1 cellular context compared by ENCODE assay signal in the genomic region with DNA sequence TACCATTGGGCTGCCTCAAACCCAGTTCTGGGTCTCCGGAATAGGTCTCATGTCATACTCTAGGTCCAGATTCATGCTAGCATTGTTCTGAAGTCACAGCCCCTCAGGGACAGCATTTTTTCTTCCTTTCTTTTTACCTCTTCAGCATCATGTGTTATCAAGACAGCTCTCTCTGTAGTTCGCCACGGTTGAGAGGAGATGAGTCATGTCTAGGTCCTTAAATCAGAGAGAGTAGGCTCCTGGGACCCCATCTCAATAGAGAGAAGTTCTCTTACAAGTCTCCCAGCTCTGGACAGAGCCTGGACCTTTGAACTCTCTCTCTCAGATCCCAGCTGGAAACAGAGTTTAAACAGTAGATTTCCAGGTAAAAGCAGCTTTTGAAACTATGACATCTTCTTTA.
TF ChIP-seq lines count a peak whose summit lies in the region.

No MANE protein-coding gene starts in this region.

TF ChIP-seq in GM12878, 131 proteins besides CTCF, POLR2A, EP300 and RAD21:
- TF ChIP-seq, protein P1, sequence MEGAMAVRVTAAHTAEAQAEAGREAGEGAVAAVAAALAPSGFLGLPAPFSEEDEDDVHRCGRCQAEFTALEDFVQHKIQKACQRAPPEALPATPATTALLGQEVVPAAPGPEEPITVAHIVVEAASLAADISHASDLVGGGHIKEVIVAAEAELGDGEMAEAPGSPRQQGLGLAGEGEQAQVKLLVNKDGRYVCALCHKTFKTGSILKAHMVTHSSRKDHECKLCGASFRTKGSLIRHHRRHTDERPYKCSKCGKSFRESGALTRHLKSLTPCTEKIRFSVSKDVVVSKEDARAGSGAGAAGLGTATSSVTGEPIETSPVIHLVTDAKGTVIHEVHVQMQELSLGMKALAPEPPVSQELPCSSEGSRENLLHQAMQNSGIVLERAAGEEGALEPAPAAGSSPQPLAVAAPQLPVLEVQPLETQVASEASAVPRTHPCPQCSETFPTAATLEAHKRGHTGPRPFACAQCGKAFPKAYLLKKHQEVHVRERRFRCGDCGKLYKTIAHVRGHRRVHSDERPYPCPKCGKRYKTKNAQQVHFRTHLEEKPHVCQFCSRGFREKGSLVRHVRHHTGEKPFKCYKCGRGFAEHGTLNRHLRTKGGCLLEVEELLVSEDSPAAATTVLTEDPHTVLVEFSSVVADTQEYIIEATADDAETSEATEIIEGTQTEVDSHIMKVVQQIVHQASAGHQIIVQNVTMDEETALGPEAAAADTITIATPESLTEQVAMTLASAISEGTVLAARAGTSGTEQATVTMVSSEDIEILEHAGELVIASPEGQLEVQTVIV (IDR thresholded peaks at IDR 0.05; ENCODE audit: borderline replicate concordance, partially characterized antibody) = no peak
- TF ChIP-seq HDAC6 (IDR thresholded peaks at IDR 0.05; ENCODE audit: unreplicated experiment) (no peak), TCF12 (IDR thresholded peaks at IDR 0.05; ENCODE audit: low read depth, low read length) (no peak), CHD2 (IDR thresholded peaks at IDR 0.05; ENCODE audit: borderline replicate concordance, low read depth, low read length) (no peak), MEF2B (IDR thresholded peaks at IDR 0.05; ENCODE audit: partially characterized antibody, poor library complexity, severe bottlenecking) (no peak), POLR2AphosphoS2 (IDR thresholded peaks at IDR 0.05; ENCODE audit: low read depth, low read length) (no peak), SMARCA5 (IDR thresholded peaks at IDR 0.05) (no peak), SMAD1 (IDR thresholded peaks at IDR 0.05; ENCODE audit: low read depth, partially characterized antibody) (no peak)
- TF ChIP-seq, protein P2, sequence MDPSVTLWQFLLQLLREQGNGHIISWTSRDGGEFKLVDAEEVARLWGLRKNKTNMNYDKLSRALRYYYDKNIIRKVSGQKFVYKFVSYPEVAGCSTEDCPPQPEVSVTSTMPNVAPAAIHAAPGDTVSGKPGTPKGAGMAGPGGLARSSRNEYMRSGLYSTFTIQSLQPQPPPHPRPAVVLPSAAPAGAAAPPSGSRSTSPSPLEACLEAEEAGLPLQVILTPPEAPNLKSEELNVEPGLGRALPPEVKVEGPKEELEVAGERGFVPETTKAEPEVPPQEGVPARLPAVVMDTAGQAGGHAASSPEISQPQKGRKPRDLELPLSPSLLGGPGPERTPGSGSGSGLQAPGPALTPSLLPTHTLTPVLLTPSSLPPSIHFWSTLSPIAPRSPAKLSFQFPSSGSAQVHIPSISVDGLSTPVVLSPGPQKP (IDR thresholded peaks at IDR 0.05; ENCODE audit: low read depth, low read length) = no peak
TF ChIP-seq in GM12878: peak in this region for 0.
